ENCODE assay signal across 8 cellular contexts in genomic region chr4:142567199-142567598, GRCh38.
DNase-seq lines count a peak whose midpoint lies in the region; ATAC-seq, FAIRE-seq and TF ChIP-seq lines count a peak whose summit lies in the region.

No MANE protein-coding gene starts in this region.

- TF ChIP-seq CTCF in mammary epithelial cell (conservative IDR thresholded peaks at IDR 0.05 in 1 of 2, IDR thresholded peaks at IDR 0.05 in 1 of 2; ENCODE audit: extremely low read depth in 1 of 2, insufficient read depth in 1 of 2, low read depth in 1 of 2, low read length in 2 of 2) (peak in 1 of 2 donors; percentile 37), MCF 10A (IDR thresholded peaks at IDR 0.05; ENCODE audit: unreplicated experiment) (no peak), keratinocyte (optimal IDR thresholded peaks at IDR 0.05 in 1 of 3, IDR thresholded peaks at IDR 0.05 in 1 of 3, conservative IDR thresholded peaks at IDR 0.05 in 1 of 3; ENCODE audit: extremely low read depth in 1 of 3, insufficient read depth in 2 of 3, low read length in 3 of 3) (peak in 1 of 3 experiments; percentile 22), transverse colon (IDR thresholded peaks at IDR 0.05) (no peak)

- 78% methylated on average over 5 of the region's 5 CpGs for WGBS in mammary epithelial cell (ENCODE audit: low coverage, missing lambda C conversion rate)
- 52 to 55% methylated on average over 5 of the region's 5 CpGs for WGBS in transverse colon (ENCODE audit: low coverage in 1 of 2), 2 donors

- H3K79me2 ChIP-seq in mammary epithelial cell (ENCODE audit: insufficient read depth, low read length) (no peaks in the 10 kb centered on the region), keratinocyte (ENCODE audit: control insufficient read depth, insufficient read depth, low read length) (no peaks in the 10 kb centered on the region)

- dilution Hi-C loops in mammary epithelial cell (cut with HindIII; ENCODE audit: low sequenced_read_pairs) (no loop called here), keratinocyte (cut with MboI; ENCODE audit: extremely low pct_ligation_motif_present, low sequenced_read_pairs) (loop anchor here (25.0 kb wide), 1 partner anchor 180 kb away; no protein-coding TSS in a partner anchor)

- BruUV-seq in mammary epithelial cell (replicated peaks; lab: Mats Ljungman, UMichigan) (no TSS peak), MCF 10A (replicated peaks; lab: Mats Ljungman, UMichigan) (no TSS peak)

- CTCF ChIA-PET in mammary epithelial cell (lab: Charles Lee; ENCODE audit: low non-redundant PET) = no interaction called here
- CTCF ChIA-PET in MCF 10A (lab: Yijun Ruan, JAX) = no interaction called here

- H4K20me1 ChIP-seq in mammary epithelial cell (ENCODE audit: insufficient read depth, low read length) (no peaks in the 10 kb centered on the region), keratinocyte (ENCODE audit: control insufficient read depth, extremely low read depth, insufficient read depth, low read length) (no peaks in the 10 kb centered on the region)

- POLR2A ChIA-PET in MCF 10A (lab: Yijun Ruan, JAX) = no interaction called here

- H3K36me3 Mint-ChIP-seq in MCF 10A (ENCODE audit: insufficient read depth, unreplicated experiment) = no peaks in the 10 kb centered on the region
- peaks cover 9 to 21% of the 10 kb centered on the region in 2 donors for H3K36me3 Mint-ChIP-seq in activated T-cell treated with anti-CD3 and anti-CD28 coated beads, Interleukin-2, amount 50 U/mL, for 72 hours (ENCODE audit: insufficient read depth in 2 of 2)

- in situ Hi-C loops in mammary epithelial cell (cut with MboI; ENCODE audit: low sequenced_read_pairs in 2 of 2) (loop anchor here in 1 of 2 donors (25.0 kb wide), 1 partner anchor 145 kb away; no protein-coding TSS in a partner anchor), transverse colon (cut with MboI; ENCODE audit: low pct_ligation_motif_present in 1 of 4, low pct_unique_long_range_greater_than_20kb in 1 of 4, low sequenced_read_pairs in 3 of 4) (no loop called here)

- H3K9me3 ChIP-seq in mammary epithelial cell (replicated peaks; ENCODE audit: insufficient read depth, low read length) = no peaks in the 10 kb centered on the region
- no peaks in the 10 kb centered on the region for H3K9me3 ChIP-seq in keratinocyte (ENCODE audit: control insufficient read depth, low read depth, low read length)
- H3K9me3 ChIP-seq in transverse colon = no peaks in the 10 kb centered on the region

- FAIRE-seq in keratinocyte (lab: Jason Lieb, UNC) = no peak

- H3K27ac ChIP-seq in mammary epithelial cell (ENCODE audit: insufficient read depth, low read depth, low read length) = peak overlapping the region; percentile 55
- H3K27ac ChIP-seq in keratinocyte (ENCODE audit: control insufficient read depth, insufficient read depth, low read length) = no peak overlapping the region
- H3K27ac ChIP-seq in transverse colon = peak overlapping the region; percentile 66 to 81 (median 78)

- H3K27me3 ChIP-seq in mammary epithelial cell (ENCODE audit: insufficient read depth, low read length) = no peaks in the 10 kb centered on the region
- H3K27me3 ChIP-seq in keratinocyte (ENCODE audit: control insufficient read depth, extremely low read depth, insufficient read depth, low read length) = no peaks in the 10 kb centered on the region
- H3K27me3 ChIP-seq in transverse colon = no peaks in the 10 kb centered on the region

- no peak for TF ChIP-seq EP300 in transverse colon (IDR thresholded peaks at IDR 0.05; ENCODE audit: low read depth)

- H3K4me1 Mint-ChIP-seq in MCF 10A (ENCODE audit: insufficient read depth, unreplicated experiment) = peaks cover 13% of the 10 kb centered on the region
- H3K4me1 Mint-ChIP-seq in activated T-cell treated with anti-CD3 and anti-CD28 coated beads, Interleukin-2, amount 50 U/mL, for 72 hours (ENCODE audit: low read depth) = peaks cover 87% of the 10 kb centered on the region

- H3K9me1 ChIP-seq in keratinocyte (ENCODE audit: control insufficient read depth, extremely low read depth, insufficient read depth, low read length) = no peaks in the 10 kb centered on the region

- H3K9me3 Mint-ChIP-seq in MCF 10A (ENCODE audit: unreplicated experiment) = peaks cover 6% of the 10 kb centered on the region
- peaks cover 0 to 2% of the 10 kb centered on the region in 2 donors for H3K9me3 Mint-ChIP-seq in activated T-cell treated with anti-CD3 and anti-CD28 coated beads, Interleukin-2, amount 50 U/mL, for 72 hours

- peak; percentile 34 for TF ChIP-seq POLR2A in transverse colon (IDR thresholded peaks at IDR 0.05)

- intact Hi-C loops in mammary epithelial cell (cut with micrococcal nuclease) = no loop called here
- intact Hi-C loops in MCF 10A (cut with micrococcal nuclease) = no loop called here
- intact Hi-C loops in transverse colon (cut with DNase I; ENCODE audit: low total_unique reads) = no loop called here

- H3K4me2 ChIP-seq in mammary epithelial cell (ENCODE audit: insufficient read depth, low read depth, low read length) = peak overlapping the region; percentile 73
- H3K4me2 ChIP-seq in keratinocyte (ENCODE audit: control insufficient read depth, extremely low read depth, insufficient read depth, low read depth, low read length) = no peak overlapping the region

- no peak overlapping the region for H3K4me3 Mint-ChIP-seq in MCF 10A (ENCODE audit: unreplicated experiment)
- peak overlapping the region; percentile 77 to 85 for H3K4me3 Mint-ChIP-seq in activated T-cell treated with anti-CD3 and anti-CD28 coated beads, Interleukin-2, amount 50 U/mL, for 72 hours

- peak; percentile 75 to 78 for ATAC-seq in activated T-cell treated with anti-CD3 and anti-CD28 coated beads, Interleukin-2, amount 50 U/mL, for 72 hours (replicated peaks in 1 of 2)
- ATAC-seq in GM21723 (IDR thresholded peaks at IDR 0.05; ENCODE audit: unreplicated experiment) (no peak), HG03108 (IDR thresholded peaks at IDR 0.05; ENCODE audit: unreplicated experiment) (no peak)

- H3K27me3 Mint-ChIP-seq in MCF 10A (ENCODE audit: insufficient read depth, unreplicated experiment) = no peaks in the 10 kb centered on the region
- no peaks in the 10 kb centered on the region for H3K27me3 Mint-ChIP-seq in activated T-cell treated with anti-CD3 and anti-CD28 coated beads, Interleukin-2, amount 50 U/mL, for 72 hours (ENCODE audit: low read depth)

- H2AFZ ChIP-seq in mammary epithelial cell (ENCODE audit: low read depth, low read length) (no peak overlapping the region), keratinocyte (ENCODE audit: control insufficient read depth, low read length) (peak overlapping the region; percentile 37)

- H3K36me3 ChIP-seq in mammary epithelial cell (ENCODE audit: insufficient read depth, low read length) = no peaks in the 10 kb centered on the region
- H3K36me3 ChIP-seq in keratinocyte (ENCODE audit: control insufficient read depth in 2 of 2, extremely low read depth in 1 of 2, insufficient read depth in 2 of 2, low read length in 2 of 2) = no peaks in the 10 kb centered on the region
- H3K36me3 ChIP-seq in transverse colon = no peaks in the 10 kb centered on the region

- no peak overlapping the region for H3K9ac ChIP-seq in mammary epithelial cell (ENCODE audit: insufficient read depth, low read length)
- H3K9ac ChIP-seq in keratinocyte (ENCODE audit: control insufficient read depth, extremely low read depth, insufficient read depth, low read length) = no peak overlapping the region

- no peak overlapping the region for H3K4me3 ChIP-seq in mammary epithelial cell (replicated peaks in 1 of 3; ENCODE audit: insufficient read depth in 1 of 3, low read depth in 2 of 3, low read length in 3 of 3)
- H3K4me3 ChIP-seq in keratinocyte (ENCODE audit: control insufficient read depth in 2 of 3, extremely low read depth in 1 of 3, insufficient read depth in 2 of 3, low read depth in 1 of 3, low read length in 3 of 3) = no peak overlapping the region
- peak overlapping the region in 1 of 4 donors; percentile 17 for H3K4me3 ChIP-seq in transverse colon

- H3K27ac Mint-ChIP-seq in MCF 10A (ENCODE audit: low read depth, unreplicated experiment) = no peak overlapping the region
- H3K27ac Mint-ChIP-seq in activated T-cell treated with anti-CD3 and anti-CD28 coated beads, Interleukin-2, amount 50 U/mL, for 72 hours = peak overlapping the region; percentile 97

- H3K4me1 ChIP-seq in mammary epithelial cell (ENCODE audit: insufficient read depth, low read length) (peaks cover 22% of the 10 kb centered on the region), keratinocyte (ENCODE audit: control insufficient read depth, extremely low read depth, insufficient read depth, low read length) (peaks cover 11% of the 10 kb centered on the region), transverse colon (peaks cover 0 to 25% (median 7%) of the 10 kb centered on the region in 4 donors)

- no peak for DNase-seq in mammary epithelial cell
- DNase-seq in MCF 10A (ENCODE audit: unreplicated experiment) = no peak
- peak; percentile 67 to 69 for DNase-seq in activated T-cell treated with anti-CD3 and anti-CD28 coated beads, Interleukin-2, amount 50 U/mL, for 72 hours
- DNase-seq in keratinocyte (ENCODE audit: low read depth, low spot score) = no peak
- DNase-seq in transverse colon = peak; percentile 35
- DNase-seq in SIG-M5 (lab: John Stamatoyannopoulos, UW) = no peak

Comparison
In these comparisons a context has a peak if more than half of its experiments do, and no peak if none do; other contexts are left out.
1. DNase-seq: peak in activated T-cell treated with anti-CD3 and anti-CD28 coated beads, Interleukin-2, amount 50 U/mL, for 72 hours (2 of 2) and transverse colon (single experiment); none in mammary epithelial cell (single experiment), MCF 10A (single experiment), keratinocyte (single experiment) and SIG-M5 (single experiment).
2. ATAC-seq: peak in activated T-cell treated with anti-CD3 and anti-CD28 coated beads, Interleukin-2, amount 50 U/mL, for 72 hours (2 of 2); none in GM21723 (single experiment) and HG03108 (single experiment).